ENCODE assay signal across 25 cellular contexts in genomic region chr4:66853845-66854244, GRCh38.
DNase-seq lines count a peak whose midpoint lies in the region; FAIRE-seq and TF ChIP-seq lines count a peak whose summit lies in the region.
"Had no signal": no experiment of that assay in that cellular context is flagged by ENCODE, and none has a peak within 500 bp of the region (broad histone marks: within the 10 kb centered on the region; RNA-seq: fewer than 3 reads in every experiment).

No MANE protein-coding gene starts in this region.

- H3K4me3 ChIP-seq in kidney (ENCODE audit: low read length in 2 of 2): no peak overlapping the region
- no peak overlapping the region for H3K4me3 ChIP-seq in small intestine (ENCODE audit: low read depth in 1 of 2, low read length in 2 of 2)
- H3K4me3 ChIP-seq in effector memory CD4-positive, alpha-beta T cell (ENCODE audit: insufficient read depth, low read depth, low read length, poor library complexity, severe bottlenecking): no peak overlapping the region
- H3K4me3 ChIP-seq: A549; BLaER1 treated with 17β-estradiol and CSF1 and Interleukin-3, amounts not matched to agents 10 nM and 100 nM; GM12878 had no signal

- H3K4me1 ChIP-seq in kidney (ENCODE audit: control insufficient read depth in 1 of 2, insufficient read depth in 1 of 2, low read depth in 1 of 2, low read length in 2 of 2) (no peaks in the 10 kb centered on the region), small intestine (ENCODE audit: control insufficient read depth in 2 of 2, insufficient read depth in 1 of 2, low read depth in 1 of 2, low read length in 1 of 2) (no peaks in the 10 kb centered on the region)
- no peaks in the 10 kb centered on the region for H3K4me1 ChIP-seq in effector memory CD4-positive, alpha-beta T cell (ENCODE audit: control insufficient read depth, insufficient read depth, low read length, poor library complexity, severe bottlenecking)
- H3K4me1 ChIP-seq: A549, Caco-2 had no signal

- H3K27me3 ChIP-seq in small intestine (ENCODE audit: control insufficient read depth in 2 of 2, insufficient read depth in 2 of 2, low read length in 2 of 2): no peaks in the 10 kb centered on the region
- H3K27me3 ChIP-seq in effector memory CD4-positive, alpha-beta T cell (replicated peaks; ENCODE audit: control insufficient read depth, insufficient read depth, low read length, poor library complexity, severe bottlenecking): no peaks in the 10 kb centered on the region
- H3K27me3 ChIP-seq: BLaER1 treated with 17β-estradiol and CSF1 and Interleukin-3, amounts not matched to agents 10 nM and 100 nM had no signal

- no peak for TF ChIP-seq CTCF in kidney (IDR thresholded peaks at IDR 0.05; ENCODE audit: borderline replicate concordance, extremely low read depth, insufficient read depth)

- DNase-seq in kidney (no peak), small intestine (no peak), GM03348 (ENCODE audit: low spot score) (no peak), SKM-1 (lab: John Stamatoyannopoulos, UW; ENCODE audit: unreplicated experiment) (no peak)
- no peak for DNase-seq in stimulated activated CD4-positive, alpha-beta T cell treated with anti-CD3 and anti-CD28 coated beads, Interleukin-2, amount 100 ng/mL, for 24 hours
- no peak for DNase-seq in effector memory CD4-positive, alpha-beta T cell
- DNase-seq: 8988T; AML-193; Caco-2; Calu3; CD4-positive, alpha-beta T cell; CD8-positive, alpha-beta T cell; DMS79 treated with DMSO at 0.1 percent for 48 hours; GF-D8 had no signal

- H3K9me3 ChIP-seq in kidney (ENCODE audit: control insufficient read depth in 1 of 2, low read length in 2 of 2) (no peaks in the 10 kb centered on the region), small intestine (ENCODE audit: control insufficient read depth, low read depth) (no peaks in the 10 kb centered on the region)
- no peaks in the 10 kb centered on the region for H3K9me3 ChIP-seq in effector memory CD4-positive, alpha-beta T cell (ENCODE audit: control insufficient read depth, low read length)
- H3K9me3 ChIP-seq: A549; BLaER1 treated with 17β-estradiol and CSF1 and Interleukin-3, amounts not matched to agents 10 nM and 100 nM; Caco-2 had no signal

- no peak overlapping the region for H3K9ac ChIP-seq in kidney (ENCODE audit: low read length in 2 of 2)
- H3K9ac ChIP-seq: BLaER1 treated with 17β-estradiol and CSF1 and Interleukin-3, amounts not matched to agents 10 nM and 100 nM had no signal

- intact Hi-C loops in kidney (cut with DNase I): no loop called here

- no peak overlapping the region for H3K27ac ChIP-seq in kidney (ENCODE audit: low read depth in 2 of 2, low read length in 2 of 2)
- H3K27ac ChIP-seq in small intestine (ENCODE audit: low read depth in 1 of 2, low read length in 1 of 2): no peak overlapping the region
- no peak overlapping the region for H3K27ac ChIP-seq in effector memory CD4-positive, alpha-beta T cell (ENCODE audit: insufficient read depth, low read length, poor library complexity, severe bottlenecking)
- H3K27ac ChIP-seq: A549, C4-2B had no signal

- H3K36me3 ChIP-seq in kidney (ENCODE audit: control insufficient read depth in 1 of 2, insufficient read depth in 2 of 2, low read length in 2 of 2) (no peaks in the 10 kb centered on the region), small intestine (ENCODE audit: control insufficient read depth in 2 of 2, insufficient read depth in 2 of 2, low read length in 2 of 2) (no peaks in the 10 kb centered on the region)
- H3K36me3 ChIP-seq in effector memory CD4-positive, alpha-beta T cell (ENCODE audit: control insufficient read depth, insufficient read depth, low read length): no peaks in the 10 kb centered on the region
- H3K36me3 ChIP-seq: BLaER1 treated with 17β-estradiol and CSF1 and Interleukin-3, amounts not matched to agents 10 nM and 100 nM had no signal

- FAIRE-seq in TTC549 (lab: Jason Lieb, UNC) (peak; percentile 9), colon (lab: Jason Lieb, UNC) (peak; percentile 79), kidney (lab: Jason Lieb, UNC) (peak; percentile 42), small intestine (lab: Jason Lieb, UNC) (peak; percentile 90)
- FAIRE-seq: A549, D721Med, G401.6, GM12878, GM12892, GM18507, GM19239 had no signal

- 81 to 87% (median 81%) methylated on average over 3 of the region's 3 CpGs for WGBS in small intestine, 3 donors
